In the genomic region with DNA sequence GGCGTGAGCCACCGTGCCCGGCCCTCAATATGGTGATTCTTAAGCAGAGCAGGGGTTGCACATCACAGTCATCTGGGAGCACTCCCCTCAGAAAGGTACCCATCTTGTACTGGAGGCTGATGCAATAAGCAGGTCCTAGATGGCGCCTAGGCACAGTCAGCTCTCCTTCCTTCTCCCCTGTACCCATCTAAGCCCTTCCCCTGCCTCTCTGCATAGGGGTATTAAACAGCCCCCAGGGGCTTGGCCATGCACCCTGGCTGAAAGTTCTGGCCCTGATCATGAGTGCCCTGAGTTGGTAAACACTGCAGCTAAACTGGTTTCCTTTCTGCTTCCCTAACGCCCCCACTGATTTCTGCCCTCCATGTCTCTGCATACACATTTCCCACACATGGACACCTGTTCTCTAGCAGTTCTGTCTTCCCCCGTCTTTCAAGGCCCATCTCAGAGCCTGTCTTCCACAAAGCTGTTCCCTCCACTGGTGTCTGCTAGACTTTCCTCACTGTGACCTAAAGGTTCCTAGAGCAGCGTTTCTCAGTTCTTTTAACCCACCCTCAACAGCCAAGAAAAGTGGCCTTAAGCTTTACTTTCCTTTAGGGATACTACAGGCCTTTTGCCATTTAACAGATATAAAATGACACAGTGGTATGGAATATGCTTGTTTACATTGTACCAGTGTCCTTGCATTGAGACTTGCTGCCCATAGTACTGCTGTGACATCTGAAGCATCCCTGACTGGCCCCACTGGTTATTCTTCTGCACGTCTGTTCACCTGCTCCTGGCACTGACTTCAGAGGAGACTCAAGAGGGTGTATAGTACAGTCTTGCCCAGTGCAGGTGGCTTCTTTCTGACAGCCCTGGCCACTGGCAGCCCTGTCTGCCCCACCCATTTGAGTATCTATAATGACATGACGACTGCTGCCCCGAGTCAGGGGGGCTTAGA, we compare ENCODE assay signal across 1 cellular context.
A peak's percentile ranks its signal among the peaks of the same experiment; 100 is the strongest.
TF ChIP-seq lines count a peak whose summit lies in the region.

No MANE protein-coding gene starts in this region.

TF ChIP-seq in K562, 482 proteins besides CTCF, POLR2A, EP300 and RAD21 (continued from another document and continues in another):
- TF ChIP-seq, protein P1, sequence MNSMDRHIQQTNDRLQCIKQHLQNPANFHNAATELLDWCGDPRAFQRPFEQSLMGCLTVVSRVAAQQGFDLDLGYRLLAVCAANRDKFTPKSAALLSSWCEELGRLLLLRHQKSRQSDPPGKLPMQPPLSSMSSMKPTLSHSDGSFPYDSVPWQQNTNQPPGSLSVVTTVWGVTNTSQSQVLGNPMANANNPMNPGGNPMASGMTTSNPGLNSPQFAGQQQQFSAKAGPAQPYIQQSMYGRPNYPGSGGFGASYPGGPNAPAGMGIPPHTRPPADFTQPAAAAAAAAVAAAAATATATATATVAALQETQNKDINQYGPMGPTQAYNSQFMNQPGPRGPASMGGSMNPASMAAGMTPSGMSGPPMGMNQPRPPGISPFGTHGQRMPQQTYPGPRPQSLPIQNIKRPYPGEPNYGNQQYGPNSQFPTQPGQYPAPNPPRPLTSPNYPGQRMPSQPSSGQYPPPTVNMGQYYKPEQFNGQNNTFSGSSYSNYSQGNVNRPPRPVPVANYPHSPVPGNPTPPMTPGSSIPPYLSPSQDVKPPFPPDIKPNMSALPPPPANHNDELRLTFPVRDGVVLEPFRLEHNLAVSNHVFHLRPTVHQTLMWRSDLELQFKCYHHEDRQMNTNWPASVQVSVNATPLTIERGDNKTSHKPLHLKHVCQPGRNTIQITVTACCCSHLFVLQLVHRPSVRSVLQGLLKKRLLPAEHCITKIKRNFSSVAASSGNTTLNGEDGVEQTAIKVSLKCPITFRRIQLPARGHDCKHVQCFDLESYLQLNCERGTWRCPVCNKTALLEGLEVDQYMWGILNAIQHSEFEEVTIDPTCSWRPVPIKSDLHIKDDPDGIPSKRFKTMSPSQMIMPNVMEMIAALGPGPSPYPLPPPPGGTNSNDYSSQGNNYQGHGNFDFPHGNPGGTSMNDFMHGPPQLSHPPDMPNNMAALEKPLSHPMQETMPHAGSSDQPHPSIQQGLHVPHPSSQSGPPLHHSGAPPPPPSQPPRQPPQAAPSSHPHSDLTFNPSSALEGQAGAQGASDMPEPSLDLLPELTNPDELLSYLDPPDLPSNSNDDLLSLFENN (IDR thresholded peaks at IDR 0.05; ENCODE audit: low read depth in 2 of 2, low read length in 2 of 2), result no peak
- peak; percentile 22 for TF ChIP-seq CHD1 (IDR thresholded peaks at IDR 0.05; ENCODE audit: low read length)
- no peak for TF ChIP-seq IRF2 (CRISPR knock-in tag; IDR thresholded peaks at IDR 0.05)
- TF ChIP-seq, protein P2, sequence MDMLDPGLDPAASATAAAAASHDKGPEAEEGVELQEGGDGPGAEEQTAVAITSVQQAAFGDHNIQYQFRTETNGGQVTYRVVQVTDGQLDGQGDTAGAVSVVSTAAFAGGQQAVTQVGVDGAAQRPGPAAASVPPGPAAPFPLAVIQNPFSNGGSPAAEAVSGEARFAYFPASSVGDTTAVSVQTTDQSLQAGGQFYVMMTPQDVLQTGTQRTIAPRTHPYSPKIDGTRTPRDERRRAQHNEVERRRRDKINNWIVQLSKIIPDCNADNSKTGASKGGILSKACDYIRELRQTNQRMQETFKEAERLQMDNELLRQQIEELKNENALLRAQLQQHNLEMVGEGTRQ (CRISPR knock-in tag; IDR thresholded peaks at IDR 0.05), result peak; percentile 25; the same call in 1 of the 2 replicates
- TF ChIP-seq POLR3G (IDR thresholded peaks at IDR 0.05; ENCODE audit: extremely low read depth, insufficient read length, insufficient replicate concordance), result no peak
- TF ChIP-seq NBN (IDR thresholded peaks at IDR 0.05; ENCODE audit: low read depth), result no peak
- TF ChIP-seq CCAR2 (IDR thresholded peaks at IDR 0.05; ENCODE audit: low read depth, low read length), result no peak
- TF ChIP-seq SETDB1 (IDR thresholded peaks at IDR 0.05; ENCODE audit: low read length), result no peak
- TF ChIP-seq NEUROD1 (IDR thresholded peaks at IDR 0.05; ENCODE audit: borderline replicate concordance, low read depth, low read length, partially characterized antibody), result no peak
- TF ChIP-seq YY1 (IDR thresholded peaks at IDR 0.05; ENCODE audit: borderline replicate concordance in 1 of 3, control insufficient read depth in 1 of 3, extremely low read depth in 1 of 3, insufficient read depth in 3 of 3, insufficient read length in 1 of 3, insufficient replicate concordance in 2 of 3, low read depth in 1 of 3, low read length in 2 of 3), result no peak
- TF ChIP-seq RBM39 (optimal IDR thresholded peaks at IDR 0.05; ENCODE audit: low read depth, low read length), result no peak
- no peak for TF ChIP-seq POLR2B (IDR thresholded peaks at IDR 0.05; ENCODE audit: low read depth, partially characterized antibody)
- TF ChIP-seq OTX1 (CRISPR knock-in tag; IDR thresholded peaks at IDR 0.05), result 0 out of 2 replicates have a peak, but pooled peaks have one; percentile 60
- peak; percentile 61; the same call in 1 of the 2 replicates for TF ChIP-seq NR4A1 (CRISPR knock-in tag; IDR thresholded peaks at IDR 0.05)
- TF ChIP-seq NR4A1 (tag; IDR thresholded peaks at IDR 0.05), result no peak
- TF ChIP-seq, protein P3, sequence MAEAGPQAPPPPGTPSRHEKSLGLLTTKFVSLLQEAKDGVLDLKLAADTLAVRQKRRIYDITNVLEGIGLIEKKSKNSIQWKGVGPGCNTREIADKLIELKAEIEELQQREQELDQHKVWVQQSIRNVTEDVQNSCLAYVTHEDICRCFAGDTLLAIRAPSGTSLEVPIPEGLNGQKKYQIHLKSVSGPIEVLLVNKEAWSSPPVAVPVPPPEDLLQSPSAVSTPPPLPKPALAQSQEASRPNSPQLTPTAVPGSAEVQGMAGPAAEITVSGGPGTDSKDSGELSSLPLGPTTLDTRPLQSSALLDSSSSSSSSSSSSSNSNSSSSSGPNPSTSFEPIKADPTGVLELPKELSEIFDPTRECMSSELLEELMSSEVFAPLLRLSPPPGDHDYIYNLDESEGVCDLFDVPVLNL (CRISPR knock-in tag; IDR thresholded peaks at IDR 0.05; ENCODE audit: low read depth), result no peak
- no peak for TF ChIP-seq PTBP1 (IDR thresholded peaks at IDR 0.05; ENCODE audit: low read depth, low read length)
- TF ChIP-seq PTRF (tag; IDR thresholded peaks at IDR 0.05), result no peak
- no peak for TF ChIP-seq RBM34 (IDR thresholded peaks at IDR 0.05; ENCODE audit: borderline replicate concordance, insufficient read depth, low read length)
- no peak for TF ChIP-seq TCFL5 (CRISPR knock-in tag; conservative IDR thresholded peaks at IDR 0.05)
- no peak for TF ChIP-seq ZNF75A (CRISPR knock-in tag; IDR thresholded peaks at IDR 0.05)
- no peak for TF ChIP-seq SMAD3 (CRISPR knock-in tag; conservative IDR thresholded peaks at IDR 0.05)
- TF ChIP-seq RBM25 (IDR thresholded peaks at IDR 0.05; ENCODE audit: low read depth, low read length, severe bottlenecking), result no peak
- no peak for TF ChIP-seq FOS (IDR thresholded peaks at IDR 0.05; ENCODE audit: extremely low read depth, insufficient read length)
- TF ChIP-seq, protein P4, sequence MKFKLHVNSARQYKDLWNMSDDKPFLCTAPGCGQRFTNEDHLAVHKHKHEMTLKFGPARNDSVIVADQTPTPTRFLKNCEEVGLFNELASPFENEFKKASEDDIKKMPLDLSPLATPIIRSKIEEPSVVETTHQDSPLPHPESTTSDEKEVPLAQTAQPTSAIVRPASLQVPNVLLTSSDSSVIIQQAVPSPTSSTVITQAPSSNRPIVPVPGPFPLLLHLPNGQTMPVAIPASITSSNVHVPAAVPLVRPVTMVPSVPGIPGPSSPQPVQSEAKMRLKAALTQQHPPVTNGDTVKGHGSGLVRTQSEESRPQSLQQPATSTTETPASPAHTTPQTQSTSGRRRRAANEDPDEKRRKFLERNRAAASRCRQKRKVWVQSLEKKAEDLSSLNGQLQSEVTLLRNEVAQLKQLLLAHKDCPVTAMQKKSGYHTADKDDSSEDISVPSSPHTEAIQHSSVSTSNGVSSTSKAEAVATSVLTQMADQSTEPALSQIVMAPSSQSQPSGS (CRISPR knock-in tag; IDR thresholded peaks at IDR 0.05), result no peak
- TF ChIP-seq, protein P5, sequence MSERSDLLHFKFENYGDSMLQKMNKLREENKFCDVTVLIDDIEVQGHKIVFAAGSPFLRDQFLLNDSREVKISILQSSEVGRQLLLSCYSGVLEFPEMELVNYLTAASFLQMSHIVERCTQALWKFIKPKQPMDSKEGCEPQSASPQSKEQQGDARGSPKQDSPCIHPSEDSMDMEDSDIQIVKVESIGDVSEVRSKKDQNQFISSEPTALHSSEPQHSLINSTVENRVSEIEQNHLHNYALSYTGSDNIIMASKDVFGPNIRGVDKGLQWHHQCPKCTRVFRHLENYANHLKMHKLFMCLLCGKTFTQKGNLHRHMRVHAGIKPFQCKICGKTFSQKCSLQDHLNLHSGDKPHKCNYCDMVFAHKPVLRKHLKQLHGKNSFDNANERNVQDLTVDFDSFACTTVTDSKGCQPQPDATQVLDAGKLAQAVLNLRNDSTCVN (CRISPR knock-in tag; IDR thresholded peaks at IDR 0.05), result 0 out of 2 replicates have a peak, but pooled peaks have one; percentile 52
- no peak for TF ChIP-seq KLF10 (CRISPR knock-in tag; IDR thresholded peaks at IDR 0.05)
- TF ChIP-seq, protein P6, sequence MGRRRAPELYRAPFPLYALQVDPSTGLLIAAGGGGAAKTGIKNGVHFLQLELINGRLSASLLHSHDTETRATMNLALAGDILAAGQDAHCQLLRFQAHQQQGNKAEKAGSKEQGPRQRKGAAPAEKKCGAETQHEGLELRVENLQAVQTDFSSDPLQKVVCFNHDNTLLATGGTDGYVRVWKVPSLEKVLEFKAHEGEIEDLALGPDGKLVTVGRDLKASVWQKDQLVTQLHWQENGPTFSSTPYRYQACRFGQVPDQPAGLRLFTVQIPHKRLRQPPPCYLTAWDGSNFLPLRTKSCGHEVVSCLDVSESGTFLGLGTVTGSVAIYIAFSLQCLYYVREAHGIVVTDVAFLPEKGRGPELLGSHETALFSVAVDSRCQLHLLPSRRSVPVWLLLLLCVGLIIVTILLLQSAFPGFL (CRISPR knock-in tag; IDR thresholded peaks at IDR 0.05), result peak; percentile 79; the same call in 1 of the 2 replicates
- TF ChIP-seq, protein P7, sequence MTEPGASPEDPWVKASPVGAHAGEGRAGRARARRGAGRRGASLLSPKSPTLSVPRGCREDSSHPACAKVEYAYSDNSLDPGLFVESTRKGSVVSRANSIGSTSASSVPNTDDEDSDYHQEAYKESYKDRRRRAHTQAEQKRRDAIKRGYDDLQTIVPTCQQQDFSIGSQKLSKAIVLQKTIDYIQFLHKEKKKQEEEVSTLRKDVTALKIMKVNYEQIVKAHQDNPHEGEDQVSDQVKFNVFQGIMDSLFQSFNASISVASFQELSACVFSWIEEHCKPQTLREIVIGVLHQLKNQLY (CRISPR knock-in tag; conservative IDR thresholded peaks at IDR 0.05), result no peak; a peak in 1 of 4 replicates
- TF ChIP-seq RNF2 (IDR thresholded peaks at IDR 0.05), result no peak
- TF ChIP-seq, protein P8, sequence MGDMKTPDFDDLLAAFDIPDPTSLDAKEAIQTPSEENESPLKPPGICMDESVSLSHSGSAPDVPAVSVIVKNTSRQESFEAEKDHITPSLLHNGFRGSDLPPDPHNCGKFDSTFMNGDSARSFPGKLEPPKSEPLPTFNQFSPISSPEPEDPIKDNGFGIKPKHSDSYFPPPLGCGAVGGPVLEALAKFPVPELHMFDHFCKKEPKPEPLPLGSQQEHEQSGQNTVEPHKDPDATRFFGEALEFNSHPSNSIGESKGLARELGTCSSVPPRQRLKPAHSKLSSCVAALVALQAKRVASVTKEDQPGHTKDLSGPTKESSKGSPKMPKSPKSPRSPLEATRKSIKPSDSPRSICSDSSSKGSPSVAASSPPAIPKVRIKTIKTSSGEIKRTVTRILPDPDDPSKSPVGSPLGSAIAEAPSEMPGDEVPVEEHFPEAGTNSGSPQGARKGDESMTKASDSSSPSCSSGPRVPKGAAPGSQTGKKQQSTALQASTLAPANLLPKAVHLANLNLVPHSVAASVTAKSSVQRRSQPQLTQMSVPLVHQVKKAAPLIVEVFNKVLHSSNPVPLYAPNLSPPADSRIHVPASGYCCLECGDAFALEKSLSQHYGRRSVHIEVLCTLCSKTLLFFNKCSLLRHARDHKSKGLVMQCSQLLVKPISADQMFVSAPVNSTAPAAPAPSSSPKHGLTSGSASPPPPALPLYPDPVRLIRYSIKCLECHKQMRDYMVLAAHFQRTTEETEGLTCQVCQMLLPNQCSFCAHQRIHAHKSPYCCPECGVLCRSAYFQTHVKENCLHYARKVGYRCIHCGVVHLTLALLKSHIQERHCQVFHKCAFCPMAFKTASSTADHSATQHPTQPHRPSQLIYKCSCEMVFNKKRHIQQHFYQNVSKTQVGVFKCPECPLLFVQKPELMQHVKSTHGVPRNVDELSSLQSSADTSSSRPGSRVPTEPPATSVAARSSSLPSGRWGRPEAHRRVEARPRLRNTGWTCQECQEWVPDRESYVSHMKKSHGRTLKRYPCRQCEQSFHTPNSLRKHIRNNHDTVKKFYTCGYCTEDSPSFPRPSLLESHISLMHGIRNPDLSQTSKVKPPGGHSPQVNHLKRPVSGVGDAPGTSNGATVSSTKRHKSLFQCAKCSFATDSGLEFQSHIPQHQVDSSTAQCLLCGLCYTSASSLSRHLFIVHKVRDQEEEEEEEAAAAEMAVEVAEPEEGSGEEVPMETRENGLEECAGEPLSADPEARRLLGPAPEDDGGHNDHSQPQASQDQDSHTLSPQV (IDR thresholded peaks at IDR 0.05), result no peak
- TF ChIP-seq MYC (IDR thresholded peaks at IDR 0.05; ENCODE audit: low read depth, low read length), result no peak
- TF ChIP-seq MYC (CRISPR knock-in tag; IDR thresholded peaks at IDR 0.05; ENCODE audit: borderline replicate concordance, low read depth), result no peak
- no peak for TF ChIP-seq SRSF7 (optimal IDR thresholded peaks at IDR 0.05; ENCODE audit: low read depth, low read length)
- no peak for TF ChIP-seq JUND (IDR thresholded peaks at IDR 0.05; ENCODE audit: borderline replicate concordance, low read depth, low read length)
- no peak for TF ChIP-seq JUND (tag; IDR thresholded peaks at IDR 0.05; ENCODE audit: borderline replicate concordance, low read depth, low read length)
- TF ChIP-seq CREM (IDR thresholded peaks at IDR 0.05; ENCODE audit: low read depth), result no peak
- TF ChIP-seq SREBF1 (IDR thresholded peaks at IDR 0.05; ENCODE audit: borderline replicate concordance, low read depth, low read length), result no peak; the same call in 1 of the 2 replicates
- no peak for TF ChIP-seq JUNB (CRISPR knock-in tag; conservative IDR thresholded peaks at IDR 0.05)
- peak; percentile 49; the same call in 1 of the 2 replicates for TF ChIP-seq FOXP1 (CRISPR knock-in tag; IDR thresholded peaks at IDR 0.05)
- TF ChIP-seq MAFG (tag; conservative IDR thresholded peaks at IDR 0.05), result no peak
- TF ChIP-seq, protein P9, sequence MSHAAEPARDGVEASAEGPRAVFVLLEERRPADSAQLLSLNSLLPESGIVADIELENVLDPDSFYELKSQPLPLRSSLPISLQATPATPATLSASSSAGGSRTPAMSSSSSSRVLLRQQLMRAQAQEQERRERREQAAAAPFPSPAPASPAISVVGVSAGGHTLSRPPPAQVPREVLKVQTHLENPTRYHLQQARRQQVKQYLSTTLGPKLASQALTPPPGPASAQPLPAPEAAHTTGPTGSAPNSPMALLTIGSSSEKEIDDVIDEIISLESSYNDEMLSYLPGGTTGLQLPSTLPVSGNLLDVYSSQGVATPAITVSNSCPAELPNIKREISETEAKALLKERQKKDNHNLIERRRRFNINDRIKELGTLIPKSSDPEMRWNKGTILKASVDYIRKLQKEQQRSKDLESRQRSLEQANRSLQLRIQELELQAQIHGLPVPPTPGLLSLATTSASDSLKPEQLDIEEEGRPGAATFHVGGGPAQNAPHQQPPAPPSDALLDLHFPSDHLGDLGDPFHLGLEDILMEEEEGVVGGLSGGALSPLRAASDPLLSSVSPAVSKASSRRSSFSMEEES (CRISPR knock-in tag; IDR thresholded peaks at IDR 0.05), result no peak
- TF ChIP-seq ILF3 (IDR thresholded peaks at IDR 0.05; ENCODE audit: borderline replicate concordance), result no peak
